In the genomic region with DNA sequence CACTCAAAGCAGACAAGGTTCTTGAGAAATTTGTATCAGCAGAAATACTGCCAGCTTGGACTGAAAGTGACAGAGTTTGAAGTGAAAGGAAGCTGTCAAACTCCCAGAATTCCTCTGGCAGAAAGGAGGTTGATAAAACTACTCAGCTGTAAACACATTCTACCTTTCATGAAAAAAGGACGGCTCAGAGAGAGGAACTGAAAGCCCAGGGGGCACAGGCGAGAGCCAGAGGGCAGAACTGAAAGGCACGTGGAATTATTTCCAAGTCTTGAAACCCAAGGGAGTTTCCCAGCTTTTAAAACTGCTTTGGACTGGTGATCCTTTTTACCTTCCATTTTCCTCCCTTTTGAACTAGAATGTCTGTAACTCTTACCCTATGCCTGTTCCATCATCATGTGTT, we compare ENCODE assay signal across 10 cellular contexts. TPM values are rescaled to one million over a fixed set of nuclear protein-coding genes. Genes with fewer than 3 reads are reported as not detected.
DNase-seq lines count a peak whose midpoint lies in the region; ATAC-seq and TF ChIP-seq lines count a peak whose summit lies in the region.
"Had no signal": no experiment of that assay in that cellular context is flagged by ENCODE, and none has a peak within 500 bp of the region (broad histone marks: within the 10 kb centered on the region; RNA-seq: fewer than 3 reads in every experiment).

No MANE protein-coding gene starts in this region.

- TF ChIP-seq CTCF in CD14-positive monocyte (IDR thresholded peaks at IDR 0.05) = no peak

- H3K27ac Mint-ChIP-seq in CD14-positive monocyte = peak overlapping the region in 4 of 7 donors; percentile 18 to 89 (median 42)
- no peak overlapping the region for H3K27ac Mint-ChIP-seq in effector memory CD8-positive, alpha-beta T cell

- peaks cover 0 to 18% (median 2%) of the 10 kb centered on the region in 7 donors for H3K9me3 Mint-ChIP-seq in CD14-positive monocyte
- no peaks in the 10 kb centered on the region for H3K9me3 Mint-ChIP-seq in effector memory CD8-positive, alpha-beta T cell

- intact Hi-C loops in CD14-positive monocyte (cut with micrococcal nuclease) = no loop called here

- peaks cover 23% of the 10 kb centered on the region for H3K4me1 Mint-ChIP-seq in CD14-positive monocyte
- H3K4me1 Mint-ChIP-seq in effector memory CD8-positive, alpha-beta T cell (ENCODE audit: low read depth in 2 of 2) = no peaks in the 10 kb centered on the region

- H3K4me3 Mint-ChIP-seq in CD14-positive monocyte = peak overlapping the region in 1 of 2 donors; percentile 67
- no peak overlapping the region for H3K4me3 Mint-ChIP-seq in effector memory CD8-positive, alpha-beta T cell

- no peak for DNase-seq in CD14-positive monocyte (ENCODE audit: low spot score)
- DNase-seq in NAMALWA (ENCODE audit: low spot score) = peak; percentile 37
- peak; percentile 5 for DNase-seq in medulla oblongata (ENCODE audit: extremely low spot score)
- DNase-seq in NCI-H69 (lab: John Stamatoyannopoulos, UW) = no peak
- no peak for DNase-seq in effector memory CD8-positive, alpha-beta T cell
- DNase-seq in NCI-H510A (lab: John Stamatoyannopoulos, UW) = no peak
- no peak for DNase-seq in glomerular visceral epithelial cell (ENCODE audit: extremely low spot score)
- DNase-seq: amniotic stem cell, NCI-H345 had no signal

- no peaks in the 10 kb centered on the region for H3K36me3 Mint-ChIP-seq in CD14-positive monocyte
- H3K36me3 Mint-ChIP-seq in effector memory CD8-positive, alpha-beta T cell (ENCODE audit: insufficient read depth) = no peaks in the 10 kb centered on the region

- ATAC-seq in GM19025 (IDR thresholded peaks at IDR 0.05; ENCODE audit: low read depth, unreplicated experiment) = peak; percentile 55
- ATAC-seq in effector memory CD8-positive, alpha-beta T cell (replicated peaks) = no peak

- H3K27me3 Mint-ChIP-seq in CD14-positive monocyte (ENCODE audit: low read depth in 3 of 3) = peaks cover 0 to 49% (median 4%) of the 10 kb centered on the region in 3 donors
- H3K27me3 Mint-ChIP-seq in effector memory CD8-positive, alpha-beta T cell = peaks cover 0 to 6% of the 10 kb centered on the region in 2 donors

RNA-seq across cellular contexts. Expression of gene MED14, which starts 14.5 kb away (rescaled TPM):
- polyA plus RNA-seq in CD14-positive monocyte = 1 to 10 TPM; 3.6 to 6.8 TPM

Comparison
In these comparisons a context has a peak if more than half of its experiments do, and no peak if none do; other contexts are left out.
1. DNase-seq: peak in NAMALWA (single experiment) and medulla oblongata (single experiment); none in CD14-positive monocyte (single experiment), NCI-H69 (single experiment), effector memory CD8-positive, alpha-beta T cell (0 of 3), NCI-H510A (single experiment) and glomerular visceral epithelial cell (single experiment).
2. H3K27ac Mint-ChIP-seq: peak in CD14-positive monocyte (4 of 7); none in effector memory CD8-positive, alpha-beta T cell (0 of 2).